In genomic region chr4:138898282-138898681, GRCh38 we compare ENCODE assay signal across 1 cellular context.
TF ChIP-seq lines count a peak whose summit lies in the region.

No MANE protein-coding gene starts in this region.

TF ChIP-seq in K562, 482 proteins besides CTCF, POLR2A, EP300 and RAD21 (continued from another document and continues in another):
- TF ChIP-seq PML (IDR thresholded peaks at IDR 0.05; ENCODE audit: low read length) (no peak), CBFA2T2 (conservative IDR thresholded peaks at IDR 0.05) (no peak), MEIS2 (IDR thresholded peaks at IDR 0.05; ENCODE audit: partially characterized antibody) (peak; percentile 24), KAT2B (IDR thresholded peaks at IDR 0.05; ENCODE audit: low read depth, low read length) (no peak), ZBTB49 (CRISPR knock-in tag; IDR thresholded peaks at IDR 0.05; ENCODE audit: borderline replicate concordance) (no peak), GMEB1 (CRISPR knock-in tag; IDR thresholded peaks at IDR 0.05) (no peak), HBP1 (CRISPR knock-in tag; IDR thresholded peaks at IDR 0.05) (no peak), DEAF1 (CRISPR knock-in tag; IDR thresholded peaks at IDR 0.05) (no peak), CBFA2T3 (IDR thresholded peaks at IDR 0.05) (peak; percentile 30), CCNT2 (IDR thresholded peaks at IDR 0.05; ENCODE audit: borderline replicate concordance, extremely low read depth, insufficient read length, low read depth, low read length) (peak; percentile 9), FOSL1 (tag; conservative IDR thresholded peaks at IDR 0.05) (peak; percentile 88), TFAM (CRISPR knock-in tag; conservative IDR thresholded peaks at IDR 0.05) (no peak), ZNF212 (CRISPR knock-in tag; IDR thresholded peaks at IDR 0.05) (no peak), ARHGAP35 (IDR thresholded peaks at IDR 0.05; ENCODE audit: partially characterized antibody) (no peak), JUNB (CRISPR knock-in tag; conservative IDR thresholded peaks at IDR 0.05) (no peak), FOS (IDR thresholded peaks at IDR 0.05; ENCODE audit: extremely low read depth, insufficient read length) (no peak), SNRNP70 (optimal IDR thresholded peaks at IDR 0.05; ENCODE audit: low read depth, low read length) (no peak), ZNF696 (CRISPR knock-in tag; conservative IDR thresholded peaks at IDR 0.05) (no peak), CUX1 (CRISPR knock-in tag; IDR thresholded peaks at IDR 0.05) (no peak), ZNF76 (CRISPR knock-in tag; IDR thresholded peaks at IDR 0.05; ENCODE audit: borderline replicate concordance) (no peak), ATF2 (CRISPR knock-in tag; IDR thresholded peaks at IDR 0.05) (no peak), PHF21A (IDR thresholded peaks at IDR 0.05; ENCODE audit: borderline replicate concordance, low read depth) (no peak), ARID4B (CRISPR knock-in tag; IDR thresholded peaks at IDR 0.05) (no peak), CREB1 (IDR thresholded peaks at IDR 0.05) (no peak), CREB1 (CRISPR knock-in tag; IDR thresholded peaks at IDR 0.05) (no peak), PRDM10 (IDR thresholded peaks at IDR 0.05; ENCODE audit: partially characterized antibody) (no peak), RCOR1 (IDR thresholded peaks at IDR 0.05; ENCODE audit: borderline replicate concordance in 1 of 2, low read depth in 2 of 2, low read length in 2 of 2) (peak in 1 of 2 experiments; percentile 44; a peak in 1 of 4 replicates), ESRRA (IDR thresholded peaks at IDR 0.05; ENCODE audit: borderline replicate concordance, low read depth) (no peak), MTA3 (IDR thresholded peaks at IDR 0.05; ENCODE audit: borderline replicate concordance) (no peak), STAT5B (CRISPR knock-in tag; IDR thresholded peaks at IDR 0.05) (no peak), ZNF449 (CRISPR knock-in tag; IDR thresholded peaks at IDR 0.05) (no peak), NCOA6 (IDR thresholded peaks at IDR 0.05) (no peak), NUFIP1 (IDR thresholded peaks at IDR 0.05; ENCODE audit: partially characterized antibody) (no peak), XRCC4 (IDR thresholded peaks at IDR 0.05; ENCODE audit: extremely low read depth, insufficient read depth, insufficient read length) (no peak), EP400 (IDR thresholded peaks at IDR 0.05) (no peak), MCM7 (IDR thresholded peaks at IDR 0.05) (no peak)
